In the genomic region with DNA sequence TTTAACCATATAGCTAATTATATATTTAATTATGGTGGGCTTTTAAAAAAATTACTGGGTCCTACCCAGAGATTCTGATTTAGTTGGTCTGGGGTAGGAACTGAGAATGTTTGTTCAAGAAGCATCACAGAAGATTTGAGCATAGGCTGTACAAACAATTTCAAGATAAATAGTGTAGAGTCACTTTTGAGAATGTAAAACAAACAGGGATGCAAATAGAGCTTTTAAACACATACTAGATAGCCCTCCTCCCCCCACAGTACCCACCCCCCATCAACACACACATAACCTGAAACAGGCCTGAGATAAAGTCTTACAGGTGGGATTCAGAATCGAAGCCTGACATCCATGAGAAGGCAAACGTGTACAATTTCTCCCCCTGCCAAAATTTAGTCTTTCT, we compare ENCODE assay signal across 1 cellular context.
TF ChIP-seq lines count a peak whose summit lies in the region.

No MANE protein-coding gene starts in this region.

TF ChIP-seq in GM23338, 12 proteins besides CTCF, POLR2A, EP300 and RAD21 (continued from another document):
- TF ChIP-seq, protein P1, sequence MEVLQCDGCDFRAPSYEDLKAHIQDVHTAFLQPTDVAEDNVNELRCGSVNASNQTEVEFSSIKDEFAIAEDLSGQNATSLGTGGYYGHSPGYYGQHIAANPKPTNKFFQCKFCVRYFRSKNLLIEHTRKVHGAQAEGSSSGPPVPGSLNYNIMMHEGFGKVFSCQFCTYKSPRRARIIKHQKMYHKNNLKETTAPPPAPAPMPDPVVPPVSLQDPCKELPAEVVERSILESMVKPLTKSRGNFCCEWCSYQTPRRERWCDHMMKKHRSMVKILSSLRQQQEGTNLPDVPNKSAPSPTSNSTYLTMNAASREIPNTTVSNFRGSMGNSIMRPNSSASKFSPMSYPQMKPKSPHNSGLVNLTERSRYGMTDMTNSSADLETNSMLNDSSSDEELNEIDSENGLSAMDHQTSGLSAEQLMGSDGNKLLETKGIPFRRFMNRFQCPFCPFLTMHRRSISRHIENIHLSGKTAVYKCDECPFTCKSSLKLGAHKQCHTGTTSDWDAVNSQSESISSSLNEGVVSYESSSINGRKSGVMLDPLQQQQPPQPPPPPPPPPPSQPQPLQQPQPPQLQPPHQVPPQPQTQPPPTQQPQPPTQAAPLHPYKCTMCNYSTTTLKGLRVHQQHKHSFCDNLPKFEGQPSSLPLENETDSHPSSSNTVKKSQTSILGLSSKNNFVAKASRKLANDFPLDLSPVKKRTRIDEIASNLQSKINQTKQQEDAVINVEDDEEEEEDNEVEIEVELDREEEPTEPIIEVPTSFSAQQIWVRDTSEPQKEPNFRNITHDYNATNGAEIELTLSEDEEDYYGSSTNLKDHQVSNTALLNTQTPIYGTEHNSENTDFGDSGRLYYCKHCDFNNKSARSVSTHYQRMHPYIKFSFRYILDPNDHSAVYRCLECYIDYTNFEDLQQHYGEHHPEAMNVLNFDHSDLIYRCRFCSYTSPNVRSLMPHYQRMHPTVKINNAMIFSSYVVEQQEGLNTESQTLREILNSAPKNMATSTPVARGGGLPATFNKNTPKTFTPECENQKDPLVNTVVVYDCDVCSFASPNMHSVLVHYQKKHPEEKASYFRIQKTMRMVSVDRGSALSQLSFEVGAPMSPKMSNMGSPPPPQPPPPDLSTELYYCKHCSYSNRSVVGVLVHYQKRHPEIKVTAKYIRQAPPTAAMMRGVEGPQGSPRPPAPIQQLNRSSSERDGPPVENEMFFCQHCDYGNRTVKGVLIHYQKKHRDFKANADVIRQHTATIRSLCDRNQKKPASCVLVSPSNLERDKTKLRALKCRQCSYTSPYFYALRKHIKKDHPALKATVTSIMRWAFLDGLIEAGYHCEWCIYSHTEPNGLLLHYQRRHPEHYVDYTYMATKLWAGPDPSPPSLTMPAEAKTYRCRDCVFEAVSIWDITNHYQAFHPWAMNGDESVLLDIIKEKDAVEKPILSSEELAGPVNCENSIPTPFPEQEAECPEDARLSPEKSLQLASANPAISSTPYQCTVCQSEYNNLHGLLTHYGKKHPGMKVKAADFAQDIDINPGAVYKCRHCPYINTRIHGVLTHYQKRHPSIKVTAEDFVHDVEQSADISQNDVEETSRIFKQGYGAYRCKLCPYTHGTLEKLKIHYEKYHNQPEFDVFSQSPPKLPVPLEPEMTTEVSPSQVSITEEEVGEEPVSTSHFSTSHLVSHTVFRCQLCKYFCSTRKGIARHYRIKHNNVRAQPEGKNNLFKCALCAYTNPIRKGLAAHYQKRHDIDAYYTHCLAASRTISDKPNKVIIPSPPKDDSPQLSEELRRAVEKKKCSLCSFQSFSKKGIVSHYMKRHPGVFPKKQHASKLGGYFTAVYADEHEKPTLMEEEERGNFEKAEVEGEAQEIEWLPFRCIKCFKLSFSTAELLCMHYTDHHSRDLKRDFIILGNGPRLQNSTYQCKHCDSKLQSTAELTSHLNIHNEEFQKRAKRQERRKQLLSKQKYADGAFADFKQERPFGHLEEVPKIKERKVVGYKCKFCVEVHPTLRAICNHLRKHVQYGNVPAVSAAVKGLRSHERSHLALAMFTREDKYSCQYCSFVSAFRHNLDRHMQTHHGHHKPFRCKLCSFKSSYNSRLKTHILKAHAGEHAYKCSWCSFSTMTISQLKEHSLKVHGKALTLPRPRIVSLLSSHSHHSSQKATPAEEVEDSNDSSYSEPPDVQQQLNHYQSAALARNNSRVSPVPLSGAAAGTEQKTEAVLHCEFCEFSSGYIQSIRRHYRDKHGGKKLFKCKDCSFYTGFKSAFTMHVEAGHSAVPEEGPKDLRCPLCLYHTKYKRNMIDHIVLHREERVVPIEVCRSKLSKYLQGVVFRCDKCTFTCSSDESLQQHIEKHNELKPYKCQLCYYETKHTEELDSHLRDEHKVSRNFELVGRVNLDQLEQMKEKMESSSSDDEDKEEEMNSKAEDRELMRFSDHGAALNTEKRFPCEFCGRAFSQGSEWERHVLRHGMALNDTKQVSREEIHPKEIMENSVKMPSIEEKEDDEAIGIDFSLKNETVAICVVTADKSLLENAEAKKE (CRISPR knock-in tag; IDR thresholded peaks at IDR 0.05): no peak
- TF ChIP-seq EZH2phosphoT487 (IDR thresholded peaks at IDR 0.05; ENCODE audit: unreplicated experiment) (no peak), EZH2 (IDR thresholded peaks at IDR 0.05; ENCODE audit: low read depth, unreplicated experiment) (no peak), STAT1 (IDR thresholded peaks at IDR 0.05; ENCODE audit: unreplicated experiment) (no peak), ZNF331 (CRISPR knock-in tag; IDR thresholded peaks at IDR 0.05; ENCODE audit: low read depth) (no peak), ZNF114 (CRISPR knock-in tag; IDR thresholded peaks at IDR 0.05) (no peak), NANOG (IDR thresholded peaks at IDR 0.05; ENCODE audit: borderline replicate concordance) (no peak)
- TF ChIP-seq, protein P2, sequence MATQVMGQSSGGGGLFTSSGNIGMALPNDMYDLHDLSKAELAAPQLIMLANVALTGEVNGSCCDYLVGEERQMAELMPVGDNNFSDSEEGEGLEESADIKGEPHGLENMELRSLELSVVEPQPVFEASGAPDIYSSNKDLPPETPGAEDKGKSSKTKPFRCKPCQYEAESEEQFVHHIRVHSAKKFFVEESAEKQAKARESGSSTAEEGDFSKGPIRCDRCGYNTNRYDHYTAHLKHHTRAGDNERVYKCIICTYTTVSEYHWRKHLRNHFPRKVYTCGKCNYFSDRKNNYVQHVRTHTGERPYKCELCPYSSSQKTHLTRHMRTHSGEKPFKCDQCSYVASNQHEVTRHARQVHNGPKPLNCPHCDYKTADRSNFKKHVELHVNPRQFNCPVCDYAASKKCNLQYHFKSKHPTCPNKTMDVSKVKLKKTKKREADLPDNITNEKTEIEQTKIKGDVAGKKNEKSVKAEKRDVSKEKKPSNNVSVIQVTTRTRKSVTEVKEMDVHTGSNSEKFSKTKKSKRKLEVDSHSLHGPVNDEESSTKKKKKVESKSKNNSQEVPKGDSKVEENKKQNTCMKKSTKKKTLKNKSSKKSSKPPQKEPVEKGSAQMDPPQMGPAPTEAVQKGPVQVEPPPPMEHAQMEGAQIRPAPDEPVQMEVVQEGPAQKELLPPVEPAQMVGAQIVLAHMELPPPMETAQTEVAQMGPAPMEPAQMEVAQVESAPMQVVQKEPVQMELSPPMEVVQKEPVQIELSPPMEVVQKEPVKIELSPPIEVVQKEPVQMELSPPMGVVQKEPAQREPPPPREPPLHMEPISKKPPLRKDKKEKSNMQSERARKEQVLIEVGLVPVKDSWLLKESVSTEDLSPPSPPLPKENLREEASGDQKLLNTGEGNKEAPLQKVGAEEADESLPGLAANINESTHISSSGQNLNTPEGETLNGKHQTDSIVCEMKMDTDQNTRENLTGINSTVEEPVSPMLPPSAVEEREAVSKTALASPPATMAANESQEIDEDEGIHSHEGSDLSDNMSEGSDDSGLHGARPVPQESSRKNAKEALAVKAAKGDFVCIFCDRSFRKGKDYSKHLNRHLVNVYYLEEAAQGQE (IDR thresholded peaks at IDR 0.05; ENCODE audit: unreplicated experiment): no peak
